13 cellular contexts compared by ENCODE assay signal in genomic region chr1:59427155-59427554, GRCh38.
DNase-seq lines count a peak whose midpoint lies in the region; ATAC-seq and TF ChIP-seq lines count a peak whose summit lies in the region.
"Had no signal": no experiment of that assay in that cellular context is flagged by ENCODE, and none has a peak within 500 bp of the region (broad histone marks: within the 10 kb centered on the region; RNA-seq: fewer than 3 reads in every experiment).

No MANE protein-coding gene starts in this region.

- peak overlapping the region; percentile 18 for H3K4me3 ChIP-seq in SJCRH30
- H3K4me3 ChIP-seq: lower lobe of right lung, sigmoid colon, SK-N-MC had no signal

- H3K9me3 ChIP-seq in SJCRH30 (replicated peaks), result no peaks in the 10 kb centered on the region
- H3K9me3 ChIP-seq: lower lobe of right lung, sigmoid colon had no signal

- peaks cover 50% of the 10 kb centered on the region for H3K4me1 Mint-ChIP-seq in HFFc6 (ENCODE audit: low read depth)

- TF ChIP-seq CTCF in 22Rv1 (IDR thresholded peaks at IDR 0.05) (no peak), HFFc6 (IDR thresholded peaks at IDR 0.05) (no peak)

- ATAC-seq in left ventricle myocardium superior, result peak; percentile 71
- ATAC-seq in HG03280 (IDR thresholded peaks at IDR 0.05; ENCODE audit: unreplicated experiment), result no peak
- ATAC-seq in HG03354 (IDR thresholded peaks at IDR 0.05; ENCODE audit: poor library complexity, severe bottlenecking, unreplicated experiment), result no peak
- no peak for ATAC-seq in GM18909 (IDR thresholded peaks at IDR 0.05; ENCODE audit: poor library complexity, unreplicated experiment)
- ATAC-seq: lower lobe of right lung had no signal

- H3K27me3 Mint-ChIP-seq in HFFc6 (ENCODE audit: insufficient read depth), result no peaks in the 10 kb centered on the region; the same call in 1 of the 2 replicates

- intact Hi-C loops in left ventricle myocardium superior (cut with micrococcal nuclease), result no loop called here

- no peaks in the 10 kb centered on the region for H3K9me3 Mint-ChIP-seq in HFFc6

- no peaks in the 10 kb centered on the region for H3K27me3 ChIP-seq in SJCRH30
- H3K27me3 ChIP-seq: sigmoid colon had no signal

- DNase-seq in HFFc6, result peak; percentile 74
- DNase-seq in SJCRH30, result peak; percentile 100
- no peak for DNase-seq in left ventricle myocardium superior
- no peak for DNase-seq in stimulated activated CD4-positive, alpha-beta T cell treated with anti-CD3 and anti-CD28 coated beads, Interleukin-4, amount 100 ng/mL, for 4 hours
- DNase-seq: activated CD8-positive, alpha-beta memory T cell treated with anti-CD3 and anti-CD28 coated beads for 24 hours; lower lobe of right lung; NCI-H1105; sigmoid colon had no signal

- peak overlapping the region; percentile 66 for H3K4me3 Mint-ChIP-seq in HFFc6

- peaks cover 73% of the 10 kb centered on the region for H3K4me1 ChIP-seq in SJCRH30

- H3K36me3 Mint-ChIP-seq in HFFc6 (ENCODE audit: low read depth), result 0 out of 2 replicates have a peak, but pooled peaks cover 4% of the 10 kb centered on the region

- peak overlapping the region; percentile 69 for H3K27ac ChIP-seq in 22Rv1
- H3K27ac ChIP-seq in SJCRH30, result peak overlapping the region; percentile 96
- H3K27ac ChIP-seq: lower lobe of right lung, sigmoid colon, SK-N-MC had no signal

- H3K27ac Mint-ChIP-seq in HFFc6, result peak overlapping the region; percentile 76

- no peaks in the 10 kb centered on the region for H3K36me3 ChIP-seq in SJCRH30
- H3K36me3 ChIP-seq: lower lobe of right lung, sigmoid colon had no signal

Comparison
In these comparisons a context has a peak if more than half of its experiments do, and no peak if none do; other contexts are left out.
1. DNase-seq: peak in HFFc6 (single experiment) and SJCRH30 (2 of 2); none in left ventricle myocardium superior (single experiment) and stimulated activated CD4-positive, alpha-beta T cell treated with anti-CD3 and anti-CD28 coated beads, Interleukin-4, amount 100 ng/mL, for 4 hours (0 of 2).